Comparison of ENCODE assay signal across 1 cellular context in the genomic region with DNA sequence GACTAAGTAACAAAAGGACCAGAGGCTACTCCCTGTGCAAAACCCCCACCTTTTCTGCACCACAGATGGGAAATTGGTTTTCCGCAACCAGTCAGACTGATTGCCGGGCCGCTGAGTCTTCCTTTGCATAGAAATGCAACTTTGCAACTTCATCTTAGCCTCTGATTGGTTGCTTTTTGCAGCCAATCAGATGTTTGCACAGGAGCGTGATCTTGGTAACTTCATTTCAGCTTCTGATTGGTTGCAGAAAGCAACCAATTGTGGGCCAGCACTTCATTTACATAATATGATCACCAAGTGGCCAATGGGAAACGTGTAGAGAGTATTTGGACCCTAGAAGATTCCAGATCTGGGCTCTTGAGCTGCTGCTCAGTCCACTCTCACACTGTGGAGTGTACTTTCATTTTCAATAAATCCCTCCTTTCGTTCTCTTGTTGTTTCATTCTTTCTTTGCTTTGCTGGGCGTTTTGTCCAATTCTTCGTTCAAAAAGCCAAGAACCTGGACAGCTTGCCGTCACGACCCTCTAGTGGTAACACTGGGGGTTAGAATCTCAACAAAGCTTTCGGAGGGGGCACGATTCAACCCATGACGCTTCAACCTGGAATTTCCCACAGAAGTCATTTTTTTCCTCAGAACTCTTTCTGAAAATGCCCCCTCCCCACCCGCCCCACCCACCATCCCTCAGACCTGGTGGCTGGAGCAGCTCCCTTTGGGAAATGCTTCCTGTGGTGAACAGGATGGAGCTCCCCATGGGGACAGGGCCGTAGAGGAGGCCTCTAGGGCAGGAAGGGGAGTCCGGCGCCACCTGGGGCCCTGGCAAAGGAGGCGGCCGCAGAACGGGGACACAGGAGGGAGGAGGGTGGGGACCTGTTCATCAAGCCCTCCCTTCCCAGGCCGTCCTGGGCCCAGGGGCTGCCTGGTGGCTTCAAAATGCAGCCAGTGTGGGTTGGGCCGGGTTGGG.
TF ChIP-seq lines count a peak whose summit lies in the region.

No MANE protein-coding gene starts in this region.

TF ChIP-seq in WTC11, 78 proteins besides CTCF, POLR2A, EP300 and RAD21 (continued from another document):
- TF ChIP-seq SOX15 (CRISPR knock-in tag; IDR thresholded peaks at IDR 0.05) (no peak), ZNF317 (CRISPR knock-in tag; IDR thresholded peaks at IDR 0.05; ENCODE audit: borderline replicate concordance, low read depth) (no peak), ELF4 (CRISPR knock-in tag; IDR thresholded peaks at IDR 0.05; ENCODE audit: low read depth) (no peak), E2F5 (CRISPR knock-in tag; IDR thresholded peaks at IDR 0.05) (no peak), ERG (CRISPR knock-in tag; IDR thresholded peaks at IDR 0.05) (no peak), SMAD4 (CRISPR knock-in tag; IDR thresholded peaks at IDR 0.05) (no peak), CBFB (CRISPR knock-in tag; IDR thresholded peaks at IDR 0.05; ENCODE audit: low read depth) (no peak), STAT6 (CRISPR knock-in tag; conservative IDR thresholded peaks at IDR 0.05; ENCODE audit: low read depth) (no peak)
